In the genomic region with DNA sequence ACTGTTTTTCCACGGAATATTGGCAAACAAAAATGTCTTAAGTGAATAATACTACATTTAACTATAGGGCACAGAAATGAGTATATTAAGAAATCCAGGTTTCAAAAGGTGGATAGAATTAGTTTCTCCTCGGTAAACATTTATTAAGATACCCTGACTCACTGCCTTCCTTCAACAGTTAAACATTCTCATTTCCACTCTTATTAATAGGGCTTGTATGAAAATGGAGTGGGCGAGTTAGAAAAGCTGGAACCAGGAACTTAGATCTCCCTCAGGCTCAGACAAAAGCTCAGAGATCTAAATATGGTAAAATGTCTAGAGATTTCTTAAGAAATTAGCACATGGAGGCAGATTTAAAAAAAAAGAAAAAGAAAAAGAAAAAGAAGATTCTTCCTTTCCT, we compare ENCODE assay signal across 25 cellular contexts.
"Had no signal": no experiment of that assay in that cellular context is flagged by ENCODE, and none has a peak within 500 bp of the region (broad histone marks: within the 10 kb centered on the region; RNA-seq: fewer than 3 reads in every experiment).

No MANE protein-coding gene starts in this region.

- H3K9me3 Mint-ChIP-seq: stimulated activated naive B cell treated with anti-CD40 and anti-IgM and Interleukin-4, amounts not matched to agents 10 μg/mL and 1 μg/mL and 100 μg/mL, for 72 hours had no signal

- ATAC-seq: heart right ventricle; left cardiac atrium; left lobe of liver; natural killer cell; right cardiac atrium; sciatic nerve; stimulated activated naive B cell treated with anti-CD40 and anti-IgM and Interleukin-4, amounts not matched to agents 10 μg/mL and 1 μg/mL and 100 μg/mL, for 72 hours; stimulated activated naive CD8-positive, alpha-beta T cell treated with anti-CD3 and anti-CD28 coated beads, Interleukin-15, Interleukin-2, amounts not matched to agents 100 U/mL and 50 U/mL, for 24 hours; upper lobe of right lung had no signal

- H3K36me3 Mint-ChIP-seq: naive B cell; natural killer cell; stimulated activated naive B cell treated with anti-CD40 and anti-IgM and Interleukin-4, amounts not matched to agents 10 μg/mL and 1 μg/mL and 100 μg/mL, for 72 hours had no signal

- DNase-seq: heart right ventricle; islet precursor cell; left cardiac atrium; lower lobe of right lung; mesendoderm; naive B cell; natural killer cell; ovary; retina; right cardiac atrium; stimulated activated CD4-positive, alpha-beta T cell treated with anti-CD3 and anti-CD28 coated beads, Interleukin-12 subunit alpha, Interleukin-12 subunit beta, amount 100 ng/mL, for 4 hours; stimulated activated CD4-positive, alpha-beta T cell treated with anti-CD3 and anti-CD28 coated beads, Interleukin-15, amount 100 ng/mL, for 24 hours; stimulated activated CD4-positive, alpha-beta T cell treated with anti-CD3 and anti-CD28 coated beads, Interleukin-2, amount 100 ng/mL, for 24 hours; stimulated activated CD4-positive, alpha-beta T cell treated with anti-CD3 and anti-CD28 coated beads, Interleukin-4, amount 100 ng/mL, for 1 hour; stimulated activated naive B cell treated with anti-CD40 and anti-IgM and Interleukin-4, amounts not matched to agents 10 μg/mL and 1 μg/mL and 100 μg/mL, for 72 hours; stimulated activated naive CD8-positive, alpha-beta T cell treated with anti-CD3 and anti-CD28 coated beads, Interleukin-15, Interleukin-2, amounts not matched to agents 100 U/mL and 50 U/mL, for 24 hours; stomach; testis; tibial artery; trophoblast cell; upper lobe of right lung had no signal

- H3K27ac Mint-ChIP-seq: mesothelial cell of epicardium; naive B cell; natural killer cell; progenitor cell of endocrine pancreas; stimulated activated naive B cell treated with anti-CD40 and anti-IgM and Interleukin-4, amounts not matched to agents 10 μg/mL and 1 μg/mL and 100 μg/mL, for 72 hours had no signal

- H3K4me3 Mint-ChIP-seq: mesothelial cell of epicardium; naive B cell; natural killer cell; stimulated activated naive B cell treated with anti-CD40 and anti-IgM and Interleukin-4, amounts not matched to agents 10 μg/mL and 1 μg/mL and 100 μg/mL, for 72 hours had no signal

- H3K27me3 Mint-ChIP-seq: naive B cell; progenitor cell of endocrine pancreas; stimulated activated naive B cell treated with anti-CD40 and anti-IgM and Interleukin-4, amounts not matched to agents 10 μg/mL and 1 μg/mL and 100 μg/mL, for 72 hours had no signal

- H3K4me1 Mint-ChIP-seq: mesothelial cell of epicardium; naive B cell; natural killer cell; stimulated activated naive B cell treated with anti-CD40 and anti-IgM and Interleukin-4, amounts not matched to agents 10 μg/mL and 1 μg/mL and 100 μg/mL, for 72 hours had no signal
